ENCODE assay signal across 1 cellular context in the genomic region with DNA sequence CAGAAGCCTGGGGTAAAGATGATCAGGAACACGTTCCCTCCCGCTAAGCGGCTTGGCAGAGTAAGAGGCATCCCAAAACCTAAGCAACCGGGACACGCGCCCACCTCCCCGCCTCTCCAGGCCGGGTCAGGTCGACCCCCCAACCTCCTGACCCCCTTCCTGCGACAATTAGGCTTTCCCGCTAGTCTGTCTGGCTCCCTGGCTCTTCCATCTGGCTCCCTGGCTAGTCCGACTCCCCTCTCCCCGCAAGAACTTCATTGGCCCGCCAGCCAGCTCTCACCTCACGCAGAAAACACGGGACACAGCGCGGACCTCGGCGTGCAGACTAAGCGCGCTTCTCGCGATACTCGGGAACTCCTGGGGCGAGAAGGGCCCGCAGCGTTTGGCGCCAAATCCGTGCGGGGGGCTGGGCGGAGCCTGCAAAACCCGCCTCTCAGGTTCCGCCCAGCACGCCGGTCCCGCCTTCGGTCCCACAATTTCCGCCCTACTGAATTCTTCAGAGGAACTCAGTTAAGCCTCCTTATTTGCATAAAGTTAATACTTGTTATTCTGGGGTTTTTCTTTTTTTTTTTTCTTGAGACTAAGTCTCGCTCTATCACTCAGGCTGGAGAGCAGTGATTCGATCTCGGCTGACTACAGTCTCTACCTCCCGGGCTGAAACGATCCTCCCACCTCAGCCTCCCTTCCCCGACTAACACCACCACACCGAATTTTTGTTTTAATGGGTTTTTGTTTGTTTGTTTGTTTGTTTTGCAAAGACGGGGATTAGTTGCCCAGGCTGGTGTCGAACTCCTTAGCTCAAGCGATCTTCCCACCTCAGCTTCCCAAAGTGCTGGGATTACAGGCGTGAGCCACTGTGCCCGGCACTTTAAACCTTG.
TF ChIP-seq lines count a peak whose summit lies in the region.

A gene with protein sequence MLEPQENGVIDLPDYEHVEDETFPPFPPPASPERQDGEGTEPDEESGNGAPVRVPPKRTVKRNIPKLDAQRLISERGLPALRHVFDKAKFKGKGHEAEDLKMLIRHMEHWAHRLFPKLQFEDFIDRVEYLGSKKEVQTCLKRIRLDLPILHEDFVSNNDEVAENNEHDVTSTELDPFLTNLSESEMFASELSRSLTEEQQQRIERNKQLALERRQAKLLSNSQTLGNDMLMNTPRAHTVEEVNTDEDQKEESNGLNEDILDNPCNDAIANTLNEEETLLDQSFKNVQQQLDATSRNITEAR (minus strand): TSS at position 327 of the 878 bp plus-strand sequence. CDS start 3,738 bp downstream, outside the sequence.

TF ChIP-seq in K562, 482 proteins besides CTCF, POLR2A, EP300 and RAD21 (continued from another document and continues in another):
- TF ChIP-seq MGA (IDR thresholded peaks at IDR 0.05) (peak; percentile 90), HDAC2 (IDR thresholded peaks at IDR 0.05) (peak; percentile 55), CC2D1A (IDR thresholded peaks at IDR 0.05) (peak; percentile 45; the same call in 1 of the 2 replicates), CBX1 (IDR thresholded peaks at IDR 0.05; ENCODE audit: low read depth) (0 out of 2 replicates have a peak, but pooled peaks have one; percentile 63), ZNF707 (CRISPR knock-in tag; conservative IDR thresholded peaks at IDR 0.05) (no peak), HCFC1 (IDR thresholded peaks at IDR 0.05; ENCODE audit: low read depth, low read length) (peak; percentile 52), GMEB1 (CRISPR knock-in tag; IDR thresholded peaks at IDR 0.05) (peak; percentile 60), ZNF263 (CRISPR knock-in tag; IDR thresholded peaks at IDR 0.05; ENCODE audit: borderline replicate concordance) (peak; percentile 61; the same call in 1 of the 2 replicates), RBM15 (IDR thresholded peaks at IDR 0.05; ENCODE audit: insufficient read depth, low read length) (no peak), ATF3 (IDR thresholded peaks at IDR 0.05) (no peak), ATF3 (CRISPR knock-in tag; conservative IDR thresholded peaks at IDR 0.05) (0 out of 2 replicates have a peak, but pooled peaks have one; percentile 40), BCL6 (CRISPR knock-in tag; IDR thresholded peaks at IDR 0.05) (no peak), CHD2 (IDR thresholded peaks at IDR 0.05; ENCODE audit: low read depth, low read length) (peak; percentile 100), CHD1 (IDR thresholded peaks at IDR 0.05; ENCODE audit: low read length) (peak; percentile 55), ATF7 (IDR thresholded peaks at IDR 0.05) (0 out of 2 replicates have a peak, but pooled peaks have one; percentile 49), SMC3 (conservative IDR thresholded peaks at IDR 0.05; ENCODE audit: insufficient read depth, low read depth, low read length) (no peak), CBX5 (IDR thresholded peaks at IDR 0.05; ENCODE audit: borderline replicate concordance, low read depth) (no peak), DIDO1 (tag; IDR thresholded peaks at IDR 0.05; ENCODE audit: low read depth) (peak; percentile 58; the same call in 1 of the 2 replicates), NCOA2 (IDR thresholded peaks at IDR 0.05; ENCODE audit: partially characterized antibody in 2 of 2) (no peak), TRIM24 (IDR thresholded peaks at IDR 0.05) (peak; percentile 7 to 21; a peak in 2 of 4 replicates), NFATC3 (IDR thresholded peaks at IDR 0.05) (0 out of 2 replicates have a peak, but pooled peaks have one; percentile 49), HMGN3 (IDR thresholded peaks at IDR 0.05; ENCODE audit: borderline replicate concordance, extremely low read depth, insufficient read length, low read depth, low read length) (peak; percentile 79), NRF1 (conservative IDR thresholded peaks at IDR 0.05 in 1 of 2, IDR thresholded peaks at IDR 0.05 in 1 of 2) (peak; percentile 70), EP400 (IDR thresholded peaks at IDR 0.05) (peak; percentile 92), MXI1 (IDR thresholded peaks at IDR 0.05; ENCODE audit: low read depth, low read length) (peak; percentile 44; the same call in 1 of the 2 replicates), ZNF41 (CRISPR knock-in tag; conservative IDR thresholded peaks at IDR 0.05) (no peak), ATF6 (CRISPR knock-in tag; IDR thresholded peaks at IDR 0.05) (peak; percentile 27; the same call in 1 of the 2 replicates)
- TF ChIP-seq, protein P1, sequence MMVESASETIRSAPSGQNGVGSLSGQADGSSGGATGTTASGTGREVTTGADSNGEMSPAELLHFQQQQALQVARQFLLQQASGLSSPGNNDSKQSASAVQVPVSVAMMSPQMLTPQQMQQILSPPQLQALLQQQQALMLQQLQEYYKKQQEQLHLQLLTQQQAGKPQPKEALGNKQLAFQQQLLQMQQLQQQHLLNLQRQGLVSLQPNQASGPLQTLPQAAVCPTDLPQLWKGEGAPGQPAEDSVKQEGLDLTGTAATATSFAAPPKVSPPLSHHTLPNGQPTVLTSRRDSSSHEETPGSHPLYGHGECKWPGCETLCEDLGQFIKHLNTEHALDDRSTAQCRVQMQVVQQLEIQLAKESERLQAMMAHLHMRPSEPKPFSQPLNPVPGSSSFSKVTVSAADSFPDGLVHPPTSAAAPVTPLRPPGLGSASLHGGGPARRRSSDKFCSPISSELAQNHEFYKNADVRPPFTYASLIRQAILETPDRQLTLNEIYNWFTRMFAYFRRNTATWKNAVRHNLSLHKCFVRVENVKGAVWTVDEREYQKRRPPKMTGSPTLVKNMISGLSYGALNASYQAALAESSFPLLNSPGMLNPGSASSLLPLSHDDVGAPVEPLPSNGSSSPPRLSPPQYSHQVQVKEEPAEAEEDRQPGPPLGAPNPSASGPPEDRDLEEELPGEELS (CRISPR knock-in tag; IDR thresholded peaks at IDR 0.05; ENCODE audit: borderline replicate concordance): no peak
- TF ChIP-seq, protein P2, sequence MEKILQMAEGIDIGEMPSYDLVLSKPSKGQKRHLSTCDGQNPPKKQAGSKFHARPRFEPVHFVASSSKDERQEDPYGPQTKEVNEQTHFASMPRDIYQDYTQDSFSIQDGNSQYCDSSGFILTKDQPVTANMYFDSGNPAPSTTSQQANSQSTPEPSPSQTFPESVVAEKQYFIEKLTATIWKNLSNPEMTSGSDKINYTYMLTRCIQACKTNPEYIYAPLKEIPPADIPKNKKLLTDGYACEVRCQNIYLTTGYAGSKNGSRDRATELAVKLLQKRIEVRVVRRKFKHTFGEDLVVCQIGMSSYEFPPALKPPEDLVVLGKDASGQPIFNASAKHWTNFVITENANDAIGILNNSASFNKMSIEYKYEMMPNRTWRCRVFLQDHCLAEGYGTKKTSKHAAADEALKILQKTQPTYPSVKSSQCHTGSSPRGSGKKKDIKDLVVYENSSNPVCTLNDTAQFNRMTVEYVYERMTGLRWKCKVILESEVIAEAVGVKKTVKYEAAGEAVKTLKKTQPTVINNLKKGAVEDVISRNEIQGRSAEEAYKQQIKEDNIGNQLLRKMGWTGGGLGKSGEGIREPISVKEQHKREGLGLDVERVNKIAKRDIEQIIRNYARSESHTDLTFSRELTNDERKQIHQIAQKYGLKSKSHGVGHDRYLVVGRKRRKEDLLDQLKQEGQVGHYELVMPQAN (IDR thresholded peaks at IDR 0.05; ENCODE audit: borderline replicate concordance): peak; percentile 87
